In the genomic region with DNA sequence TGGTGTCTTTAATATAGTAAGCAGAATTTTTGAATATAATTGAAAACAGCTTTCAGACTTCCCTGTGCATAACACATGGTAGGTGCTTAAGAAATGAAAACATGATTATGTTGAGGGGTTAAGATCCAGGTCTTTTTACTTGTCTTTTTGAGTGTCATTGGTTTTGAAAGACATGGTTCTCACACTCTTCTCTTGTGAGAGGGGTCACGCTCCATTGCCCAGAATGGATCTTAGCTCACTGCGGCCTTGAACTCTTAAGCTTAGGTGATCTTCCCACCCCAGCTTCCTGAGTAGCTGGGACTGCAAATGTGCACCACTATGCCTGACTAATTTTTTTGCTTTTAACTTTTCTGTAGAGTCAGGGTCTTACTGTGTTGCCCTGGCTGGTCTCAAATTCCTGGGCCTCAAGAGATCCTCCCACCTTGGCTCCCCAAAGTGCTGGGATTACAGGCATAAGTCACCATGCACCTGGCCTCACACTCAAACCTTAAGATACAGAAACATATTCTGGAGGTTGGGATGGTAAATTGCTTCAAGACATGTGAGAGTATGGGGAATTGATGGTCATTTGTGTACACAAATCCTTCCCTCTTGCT, we compare ENCODE assay signal across 7 cellular contexts. TPM values are rescaled to one million over a fixed set of nuclear protein-coding genes. Genes with fewer than 3 reads are reported as not detected.
DNase-seq lines count a peak whose midpoint lies in the region; ATAC-seq and TF ChIP-seq lines count a peak whose summit lies in the region.

No MANE protein-coding gene starts in this region.

- WGBS in spleen, 5 donors = 43 to 66% (median 56%) methylated on average over 2 of the region's 2 CpGs

- H4K20me1 ChIP-seq in GM23338 (replicated peaks; ENCODE audit: insufficient read depth) = peaks cover 36% of the 10 kb centered on the region

- TF ChIP-seq CTCF in GM23338 (conservative IDR thresholded peaks at IDR 0.05; ENCODE audit: low read depth in 2 of 2) (no peak), spleen (IDR thresholded peaks at IDR 0.05 in 8 of 11, conservative IDR thresholded peaks at IDR 0.05 in 3 of 11) (no peak)

- peak overlapping the region; percentile 97 for H3K4me3 Mint-ChIP-seq in GM23338
- peak overlapping the region; percentile 99 for H3K4me3 Mint-ChIP-seq in T-helper 17 cell

- no peaks in the 10 kb centered on the region for H3K9me3 Mint-ChIP-seq in GM23338

- H3K4me1 Mint-ChIP-seq in GM23338 = peaks cover 7% of the 10 kb centered on the region; the same call in 2 of the 3 replicates
- peaks cover 54% of the 10 kb centered on the region for H3K4me1 Mint-ChIP-seq in T-helper 17 cell

- H3K27me3 ChIP-seq in GM23338 (ENCODE audit: insufficient read depth) (no peaks in the 10 kb centered on the region), spleen (replicated peaks in 1 of 7) (no peaks in the 10 kb centered on the region)

- ATAC-seq in GM23338 (no peak), T-helper 17 cell (no peak), sciatic nerve (no peak)
- ATAC-seq in activated CD4-positive, CD25-positive, alpha-beta regulatory T cell treated with anti-CD3 and anti-CD28 coated beads, Interleukin-2, amount 50 U/mL, for 24 hours = no peak

- no peak for TF ChIP-seq POLR2A in spleen (IDR thresholded peaks at IDR 0.05)

- no peak overlapping the region for H2AFZ ChIP-seq in GM23338

- no peaks in the 10 kb centered on the region for H3K9me2 ChIP-seq in GM23338 (ENCODE audit: insufficient read depth)

- H3K4me2 ChIP-seq in GM23338 = peak overlapping the region; percentile 91

- H3K27me3 Mint-ChIP-seq in GM23338 (ENCODE audit: insufficient read depth, low read depth, poor library complexity) (peaks cover 6% of the 10 kb centered on the region), T-helper 17 cell (no peaks in the 10 kb centered on the region)

- DNase-seq in GM23338 (ENCODE audit: low spot score) = no peak
- no peak for DNase-seq in T-helper 17 cell
- peak; percentile 37 for DNase-seq in glomerular visceral epithelial cell (ENCODE audit: extremely low spot score)
- no peak for DNase-seq in spleen
- DNase-seq in RKO (ENCODE audit: low spot score) = no peak
- DNase-seq in sciatic nerve (ENCODE audit: low spot score) = no peak

- no peaks in the 10 kb centered on the region; the same call in 2 of the 3 replicates for H3K36me3 Mint-ChIP-seq in GM23338 (ENCODE audit: low read depth)
- H3K36me3 Mint-ChIP-seq in T-helper 17 cell (ENCODE audit: low read depth) = peaks cover 10% of the 10 kb centered on the region

- H3K9me3 ChIP-seq in T-helper 17 cell (ENCODE audit: control insufficient read depth, low read length, poor library complexity, severe bottlenecking) (no peaks in the 10 kb centered on the region), spleen (no peaks in the 10 kb centered on the region)

- peaks cover 12% of the 10 kb centered on the region; the same call in 1 of the 2 replicates for H3K4me1 ChIP-seq in GM23338 (ENCODE audit: insufficient read depth)
- peaks cover 57 to 81% (median 71%) of the 10 kb centered on the region in 6 donors for H3K4me1 ChIP-seq in spleen

- H3K79me2 ChIP-seq in GM23338 (replicated peaks; ENCODE audit: insufficient read depth) = peaks cover 62% of the 10 kb centered on the region

- H3K27ac Mint-ChIP-seq in GM23338 = peak overlapping the region; percentile 99; the same call in 1 of the 2 replicates
- H3K27ac Mint-ChIP-seq in T-helper 17 cell = peak overlapping the region; percentile 99

- no peak overlapping the region for H3K27ac ChIP-seq in GM23338 (ENCODE audit: low read depth)
- H3K27ac ChIP-seq in spleen = peak overlapping the region in 7 of 8 donors; percentile 13 to 93 (median 90)

- intact Hi-C loops in spleen (cut with DNase I; ENCODE audit: low total_unique reads) (no loop called here), sciatic nerve (cut with DNase I) (no loop called here)

- no peaks in the 10 kb centered on the region for H3F3A ChIP-seq in GM23338 (replicated peaks; ENCODE audit: low read depth)

- H3K36me3 ChIP-seq in GM23338 (ENCODE audit: insufficient read depth) (0 out of 2 replicates have a peak, but pooled peaks cover 2% of the 10 kb centered on the region), spleen (peaks cover 0 to 23% (median 2%) of the 10 kb centered on the region in 6 donors)

- H3K4me3 ChIP-seq in GM23338 = peak overlapping the region; percentile 94
- peak overlapping the region; percentile 67 to 93 (median 84) for H3K4me3 ChIP-seq in spleen

TF ChIP-seq in GM23338, 12 proteins besides CTCF, POLR2A, EP300 and RAD21:
- TF ChIP-seq, protein P1, sequence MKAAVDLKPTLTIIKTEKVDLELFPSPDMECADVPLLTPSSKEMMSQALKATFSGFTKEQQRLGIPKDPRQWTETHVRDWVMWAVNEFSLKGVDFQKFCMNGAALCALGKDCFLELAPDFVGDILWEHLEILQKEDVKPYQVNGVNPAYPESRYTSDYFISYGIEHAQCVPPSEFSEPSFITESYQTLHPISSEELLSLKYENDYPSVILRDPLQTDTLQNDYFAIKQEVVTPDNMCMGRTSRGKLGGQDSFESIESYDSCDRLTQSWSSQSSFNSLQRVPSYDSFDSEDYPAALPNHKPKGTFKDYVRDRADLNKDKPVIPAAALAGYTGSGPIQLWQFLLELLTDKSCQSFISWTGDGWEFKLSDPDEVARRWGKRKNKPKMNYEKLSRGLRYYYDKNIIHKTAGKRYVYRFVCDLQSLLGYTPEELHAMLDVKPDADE (IDR thresholded peaks at IDR 0.05) = no peak
- TF ChIP-seq JUNB (IDR thresholded peaks at IDR 0.05; ENCODE audit: unreplicated experiment) (no peak), EZH2phosphoT487 (IDR thresholded peaks at IDR 0.05; ENCODE audit: unreplicated experiment) (no peak), NANOG (IDR thresholded peaks at IDR 0.05; ENCODE audit: borderline replicate concordance) (no peak), ZNF331 (CRISPR knock-in tag; IDR thresholded peaks at IDR 0.05; ENCODE audit: low read depth) (no peak), EZH2 (IDR thresholded peaks at IDR 0.05; ENCODE audit: low read depth, unreplicated experiment) (no peak), CREB1 (CRISPR knock-in tag; IDR thresholded peaks at IDR 0.05; ENCODE audit: low read depth) (no peak), REST (IDR thresholded peaks at IDR 0.05; ENCODE audit: unreplicated experiment) (no peak), POLR2AphosphoS5 (IDR thresholded peaks at IDR 0.05; ENCODE audit: low read depth) (no peak), ZNF114 (CRISPR knock-in tag; IDR thresholded peaks at IDR 0.05) (no peak)

RNA-seq across cellular contexts. Expression of gene SPCS2, which starts 1.4 kb away (rescaled TPM):
- total RNA-seq in GM23338 (2014; rRNA removed; shearing (Covaris generic)) = 70.0 and 115 TPM in 2 replicates
- polyA plus RNA-seq in GM23338 (2016; fragmentation: Nextera tagmentation; extraction: Ambion mirVana) (329 and 334 TPM in 2 replicates), spleen (100 to 1,000 TPM; 110 to 136 (median 131) TPM)
- total RNA-seq in T-helper 17 cell (10 to 100 TPM; 63.7 to 87.0 TPM), spleen (100 to 1,000 TPM in 4 of 7 donors, 10 to 100 TPM in 3; 33.4 to 120 (median 115) TPM), sciatic nerve (130 TPM)

RNA-seq across cellular contexts. Expression of gene XRRA1, which starts 1.6 kb away (rescaled TPM):
- total RNA-seq in GM23338 (2014; rRNA removed; shearing (Covaris generic)) = 3.0 and 4.9 TPM in 2 replicates
- 4.3 and 5.4 TPM in 2 replicates for polyA plus RNA-seq in GM23338 (2016; fragmentation: Nextera tagmentation; extraction: Ambion mirVana)
- 10 to 100 TPM; 10.1 to 16.3 TPM for total RNA-seq in T-helper 17 cell
- total RNA-seq in spleen = 10 to 100 TPM; 11.5 to 60.1 (median 25.1) TPM
- 1 to 10 TPM; 1.4 to 2.7 (median 1.9) TPM for polyA plus RNA-seq in spleen
- total RNA-seq in sciatic nerve = 18.5 TPM

RNA-seq across cellular contexts. Expression of gene NEU3, which starts 38.3 kb away (rescaled TPM):
- 23.4 and 25.9 TPM in 2 replicates for total RNA-seq in GM23338 (2014; rRNA removed; shearing (Covaris generic))
- polyA plus RNA-seq in GM23338 (2016; fragmentation: Nextera tagmentation; extraction: Ambion mirVana) (2.8 TPM in 2 replicates), spleen (1 to 10 TPM; 2.8 to 6.1 (median 3.2) TPM)
- total RNA-seq in T-helper 17 cell (10 to 100 TPM; 10.7 to 11.3 TPM), spleen (10 to 100 TPM in 6 of 7 donors, 1 to 10 TPM in 1; 7.8 to 14.9 (median 13.8) TPM), sciatic nerve (7.5 TPM)
